Comparison of ENCODE assay signal across 9 cellular contexts in genomic region chr19:12940897-12941296, GRCh38. TPM values are rescaled to one million over a fixed set of nuclear protein-coding genes. Genes with fewer than 3 reads are reported as not detected.
DNase-seq lines count a peak whose midpoint lies in the region; ATAC-seq and TF ChIP-seq lines count a peak whose summit lies in the region.
"Had no signal": no experiment of that assay in that cellular context is flagged by ENCODE, and none has a peak within 500 bp of the region (broad histone marks: within the 10 kb centered on the region; RNA-seq: fewer than 3 reads in every experiment).

No MANE protein-coding gene starts in this region.

- H3K27ac ChIP-seq in foreskin keratinocyte (peak overlapping the region; percentile 4), thoracic aorta (peak overlapping the region in 1 of 2 donors; percentile 10)

- intact Hi-C loops in activated naive CD4-positive, alpha-beta T cell treated with anti-CD3 and anti-CD28 coated beads for 36 hours (cut with micrococcal nuclease): no loop called here
- intact Hi-C loops in activated B cell treated with CpG ODN at 0.5 μM for 24 hours (cut with micrococcal nuclease): no loop called here

- peaks cover 38% of the 10 kb centered on the region for H3K36me3 ChIP-seq in thoracic aorta

- H3K27me3 ChIP-seq in foreskin keratinocyte (no peaks in the 10 kb centered on the region), thoracic aorta (replicated peaks; ENCODE audit: insufficient read depth) (no peaks in the 10 kb centered on the region)

- H3K4me3 ChIP-seq in thoracic aorta: peak overlapping the region; percentile 93

- H3K4me1 Mint-ChIP-seq in activated naive CD4-positive, alpha-beta T cell treated with anti-CD3 and anti-CD28 coated beads for 36 hours (ENCODE audit: low read depth): peaks cover 67% of the 10 kb centered on the region
- H3K4me1 Mint-ChIP-seq in activated B cell treated with CpG ODN at 0.5 μM for 24 hours: peaks cover 75% of the 10 kb centered on the region

- no peaks in the 10 kb centered on the region for H3K9me3 ChIP-seq in thoracic aorta

- ATAC-seq in activated B cell treated with CpG ODN at 0.5 μM for 24 hours (ENCODE audit: low read depth) (no peak), foreskin keratinocyte (no peak), thoracic aorta (ENCODE audit: insufficient number of reproducible peaks, low FRiP score, low read depth) (no peak), HG03159 (IDR thresholded peaks at IDR 0.05; ENCODE audit: unreplicated experiment) (no peak)

- H3K4me3 Mint-ChIP-seq in activated naive CD4-positive, alpha-beta T cell treated with anti-CD3 and anti-CD28 coated beads for 36 hours: peak overlapping the region; percentile 92
- peak overlapping the region; percentile 99 for H3K4me3 Mint-ChIP-seq in activated B cell treated with CpG ODN at 0.5 μM for 24 hours

- no peaks in the 10 kb centered on the region for H3K9me3 Mint-ChIP-seq in activated naive CD4-positive, alpha-beta T cell treated with anti-CD3 and anti-CD28 coated beads for 36 hours
- no peaks in the 10 kb centered on the region for H3K9me3 Mint-ChIP-seq in activated B cell treated with CpG ODN at 0.5 μM for 24 hours

- no peaks in the 10 kb centered on the region for H3K27me3 Mint-ChIP-seq in activated naive CD4-positive, alpha-beta T cell treated with anti-CD3 and anti-CD28 coated beads for 36 hours (ENCODE audit: low read depth)
- H3K27me3 Mint-ChIP-seq in activated B cell treated with CpG ODN at 0.5 μM for 24 hours: no peaks in the 10 kb centered on the region

- peaks cover 12% of the 10 kb centered on the region for H3K4me1 ChIP-seq in foreskin keratinocyte
- H3K4me1 ChIP-seq in thoracic aorta (ENCODE audit: control insufficient read depth in 1 of 2, low read depth in 2 of 2): peaks cover 23 to 29% of the 10 kb centered on the region in 2 donors

- CTCF ChIA-PET in activated naive CD4-positive, alpha-beta T cell treated with anti-CD3 and anti-CD28 coated beads for 36 hours (lab: Charles Lee): no interaction called here
- CTCF ChIA-PET in activated B cell treated with CpG ODN at 0.5 μM for 24 hours (lab: Charles Lee): interaction anchor here (0.8 kb wide), 1 partner anchor 427 kb away, joined by 5 read pairs; no protein-coding TSS in a partner anchor

- peaks cover 69% of the 10 kb centered on the region for H3K36me3 Mint-ChIP-seq in activated naive CD4-positive, alpha-beta T cell treated with anti-CD3 and anti-CD28 coated beads for 36 hours (ENCODE audit: low read depth)
- H3K36me3 Mint-ChIP-seq in activated B cell treated with CpG ODN at 0.5 μM for 24 hours (ENCODE audit: low read depth): peaks cover 74% of the 10 kb centered on the region

- DNase-seq in activated naive CD4-positive, alpha-beta T cell treated with anti-CD3 and anti-CD28 coated beads for 36 hours: no peak
- DNase-seq in activated naive CD4-positive, alpha-beta T cell treated with Interleukin-2 at 50 U/mL for 16 hours: no peak
- DNase-seq in activated B cell treated with CpG ODN at 0.5 μM for 24 hours (no peak), foreskin keratinocyte (no peak), thoracic aorta (ENCODE audit: low spot score) (no peak), KBM-7 (no peak), SKM-1 (lab: John Stamatoyannopoulos, UW; ENCODE audit: unreplicated experiment) (no peak)
- DNase-seq: activated effector memory CD4-positive, alpha-beta T cell treated with anti-CD3 and anti-CD28 coated beads, Interleukin-2, amount 50 U/mL, for 16 hours had no signal

- H3K27ac Mint-ChIP-seq in activated naive CD4-positive, alpha-beta T cell treated with anti-CD3 and anti-CD28 coated beads for 36 hours: peak overlapping the region; percentile 94
- H3K27ac Mint-ChIP-seq in activated B cell treated with CpG ODN at 0.5 μM for 24 hours: peak overlapping the region; percentile 50

- TF ChIP-seq CTCF in activated B cell treated with CpG ODN at 0.5 μM for 24 hours (IDR thresholded peaks at IDR 0.05) (no peak), foreskin keratinocyte (conservative IDR thresholded peaks at IDR 0.05) (no peak), thoracic aorta (IDR thresholded peaks at IDR 0.05) (no peak)

- in situ Hi-C loops in KBM-7 (cut with MboI; ENCODE audit: low pct_unique_long_range_greater_than_20kb, low sequenced_read_pairs): no loop called here

- POLR2A ChIA-PET in activated B cell treated with CpG ODN at 0.5 μM for 24 hours (lab: Charles Lee): interaction anchor here (0.5 to 1.8 kb wide), 7 partner anchors 27 to 1141 kb away, joined by 3 to 10 read pairs (median 4); partner anchors contain the start of gene GCDH

RNA-seq across cellular contexts. Expression of gene CALR, which starts 2.5 kb away (rescaled TPM):
- 100 to 1,000 TPM; 407 to 431 TPM for total RNA-seq in activated naive CD4-positive, alpha-beta T cell treated with anti-CD3 and anti-CD28 coated beads for 36 hours
- 721 and 802 TPM in 2 replicates for total RNA-seq in activated B cell treated with CpG ODN at 0.5 μM for 24 hours
- 1,472 and 1,606 TPM in 2 replicates for total RNA-seq in foreskin keratinocyte
- 1,259 and 1,387 TPM in 2 replicates for polyA plus RNA-seq in foreskin keratinocyte
- 100 to 1,000 TPM; 415 to 467 TPM for total RNA-seq in thoracic aorta

RNA-seq across cellular contexts. Expression of gene RAD23A, which starts 4.8 kb away (rescaled TPM):
- 100 to 1,000 TPM; 219 to 223 TPM for total RNA-seq in activated naive CD4-positive, alpha-beta T cell treated with anti-CD3 and anti-CD28 coated beads for 36 hours
- 106 and 112 TPM in 2 replicates for total RNA-seq in activated B cell treated with CpG ODN at 0.5 μM for 24 hours
- 120 and 135 TPM in 2 replicates for total RNA-seq in foreskin keratinocyte
- polyA plus RNA-seq in foreskin keratinocyte: 131 and 157 TPM in 2 replicates
- total RNA-seq in thoracic aorta: 100 to 1,000 TPM; 116 to 130 TPM

RNA-seq across cellular contexts. Expression of gene FARSA, which starts 7.4 kb away (rescaled TPM):
- total RNA-seq in activated naive CD4-positive, alpha-beta T cell treated with anti-CD3 and anti-CD28 coated beads for 36 hours: 10 to 100 TPM; 77.9 to 82.8 TPM
- total RNA-seq in activated B cell treated with CpG ODN at 0.5 μM for 24 hours: 76.1 and 76.8 TPM in 2 replicates
- 79.8 and 90.9 TPM in 2 replicates for total RNA-seq in foreskin keratinocyte
- 106 and 116 TPM in 2 replicates for polyA plus RNA-seq in foreskin keratinocyte
- total RNA-seq in thoracic aorta: 10 to 100 TPM; 31.8 to 76.8 TPM

RNA-seq across cellular contexts. Expression of gene GADD45GIP1, which starts 16.1 kb away (rescaled TPM):
- 10 to 100 TPM; 27.4 to 28.6 TPM for total RNA-seq in activated naive CD4-positive, alpha-beta T cell treated with anti-CD3 and anti-CD28 coated beads for 36 hours
- total RNA-seq in activated B cell treated with CpG ODN at 0.5 μM for 24 hours (16.7 and 19.6 TPM in 2 replicates), foreskin keratinocyte (55.0 and 64.9 TPM in 2 replicates), thoracic aorta (10 to 100 TPM; 30.2 to 42.8 TPM)
- polyA plus RNA-seq in foreskin keratinocyte: 103 and 106 TPM in 2 replicates

RNA-seq across cellular contexts. Expression of gene SYCE2, which starts 21.8 kb away (rescaled TPM):
- 1 to 10 TPM; 3.4 to 5.4 TPM for total RNA-seq in activated naive CD4-positive, alpha-beta T cell treated with anti-CD3 and anti-CD28 coated beads for 36 hours
- total RNA-seq in activated B cell treated with CpG ODN at 0.5 μM for 24 hours (0.49 TPM in 1 of 2 replicates, not detected in the other), foreskin keratinocyte (0.32 and 0.37 TPM in 2 replicates), thoracic aorta (not detected)
- 0.38 and 0.41 TPM in 2 replicates for polyA plus RNA-seq in foreskin keratinocyte
